Comparison of ENCODE assay signal across 8 cellular contexts in the genomic region with DNA sequence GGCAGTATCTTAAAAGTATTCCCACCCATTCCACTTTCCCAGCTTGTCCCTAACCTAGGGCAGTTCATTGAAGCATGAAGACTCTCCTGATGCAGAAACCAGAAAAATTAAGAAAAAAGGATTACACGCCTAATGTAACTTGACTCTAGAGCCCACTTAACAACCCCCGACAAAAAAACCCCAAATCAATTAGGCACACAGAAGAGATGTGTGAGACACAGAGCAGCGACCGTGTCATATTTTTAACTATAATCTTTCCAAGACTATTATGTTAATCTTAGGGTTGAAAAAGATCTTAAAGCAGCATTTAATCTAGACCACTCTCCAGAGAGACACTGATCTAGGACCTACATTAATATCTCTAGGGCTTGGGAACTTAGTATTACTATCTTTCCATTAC. TPM values are rescaled to one million over a fixed set of nuclear protein-coding genes. Genes with fewer than 3 reads are reported as not detected.
A peak's percentile ranks its signal among the peaks of the same experiment; 100 is the strongest.
DNase-seq lines count a peak whose midpoint lies in the region; ATAC-seq and TF ChIP-seq lines count a peak whose summit lies in the region.

No MANE protein-coding gene starts in this region.

- no peak for ATAC-seq in activated T-cell treated with anti-CD3 and anti-CD28 coated beads, Interleukin-2, amount 50 U/mL, for 4 hours
- ATAC-seq in GM18867 (IDR thresholded peaks at IDR 0.05; ENCODE audit: unreplicated experiment): no peak

- peaks cover 0 to 51% (median 14%) of the 10 kb centered on the region in 4 donors for H3K4me1 ChIP-seq in tibial artery

- H3K9me3 ChIP-seq in tibial artery: no peaks in the 10 kb centered on the region

- H3K36me3 Mint-ChIP-seq in activated T-cell treated with anti-CD3 and anti-CD28 coated beads, Interleukin-2, amount 50 U/mL, for 4 hours (ENCODE audit: insufficient read depth): peaks cover 9% of the 10 kb centered on the region
- peaks cover 30% of the 10 kb centered on the region for H3K36me3 Mint-ChIP-seq in activated T-helper 2 cell treated with anti-CD3 and anti-CD28 coated beads, Interferon-gamma antibody, Interleukin-2, Interleukin-4, amounts not matched to agents 10 μg/mL and 5 μg/mL and 100 μg/mL, durations not matched to agents 14 hours and 24 hours and 36 hours (ENCODE audit: low read depth)

- H3K36me3 ChIP-seq in tibial artery: no peaks in the 10 kb centered on the region

- no peak for TF ChIP-seq CTCF in tibial artery (IDR thresholded peaks at IDR 0.05)

- intact Hi-C loops in activated T-helper 2 cell treated with anti-CD3 and anti-CD28 coated beads, Interferon-gamma antibody, Interleukin-2, Interleukin-4, amounts not matched to agents 10 μg/mL and 5 μg/mL and 100 μg/mL, durations not matched to agents 14 hours and 24 hours and 36 hours (cut with micrococcal nuclease): no loop called here
- intact Hi-C loops in tibial artery (cut with DNase I; ENCODE audit: low total_unique reads): no loop called here

- DNase-seq in activated T-cell treated with anti-CD3 and anti-CD28 coated beads, Interleukin-2, amount 50 U/mL, for 4 hours: no peak
- DNase-seq in activated T-cell treated with anti-CD3 and anti-CD28 coated beads, Interleukin-2, amount 50 U/mL, for 48 hours: no peak
- DNase-seq in activated T-helper 2 cell treated with anti-CD3 and anti-CD28 coated beads, Interferon-gamma antibody, Interleukin-2, Interleukin-4, amounts not matched to agents 10 μg/mL and 5 μg/mL and 100 μg/mL, durations not matched to agents 14 hours and 24 hours and 36 hours (ENCODE audit: low spot score): no peak
- DNase-seq in left kidney (ENCODE audit: low read depth, low spot score) (peak; percentile 59), tibial artery (no peak), cortex of kidney (lab: John Stamatoyannopoulos, UW) (no peak), SHP77 treated with DMSO at 0.1 percent for 48 hours (lab: John Stamatoyannopoulos, UW) (no peak)

- H3K4me3 Mint-ChIP-seq in activated T-cell treated with anti-CD3 and anti-CD28 coated beads, Interleukin-2, amount 50 U/mL, for 4 hours: peak overlapping the region; percentile 92
- H3K4me3 Mint-ChIP-seq in activated T-helper 2 cell treated with anti-CD3 and anti-CD28 coated beads, Interferon-gamma antibody, Interleukin-2, Interleukin-4, amounts not matched to agents 10 μg/mL and 5 μg/mL and 100 μg/mL, durations not matched to agents 14 hours and 24 hours and 36 hours (ENCODE audit: low read depth): peak overlapping the region; percentile 97

- H3K27ac ChIP-seq in tibial artery: peak overlapping the region; percentile 98 to 99

- no peaks in the 10 kb centered on the region for H3K27me3 ChIP-seq in tibial artery

- H3K9me3 Mint-ChIP-seq in activated T-cell treated with anti-CD3 and anti-CD28 coated beads, Interleukin-2, amount 50 U/mL, for 4 hours: no peaks in the 10 kb centered on the region
- no peaks in the 10 kb centered on the region for H3K9me3 Mint-ChIP-seq in activated T-helper 2 cell treated with anti-CD3 and anti-CD28 coated beads, Interferon-gamma antibody, Interleukin-2, Interleukin-4, amounts not matched to agents 10 μg/mL and 5 μg/mL and 100 μg/mL, durations not matched to agents 14 hours and 24 hours and 36 hours

- H3K27ac Mint-ChIP-seq in activated T-helper 2 cell treated with anti-CD3 and anti-CD28 coated beads, Interferon-gamma antibody, Interleukin-2, Interleukin-4, amounts not matched to agents 10 μg/mL and 5 μg/mL and 100 μg/mL, durations not matched to agents 14 hours and 24 hours and 36 hours: peak overlapping the region; percentile 97

- H3K27me3 Mint-ChIP-seq in activated T-cell treated with anti-CD3 and anti-CD28 coated beads, Interleukin-2, amount 50 U/mL, for 4 hours (ENCODE audit: low read depth): no peaks in the 10 kb centered on the region
- no peaks in the 10 kb centered on the region for H3K27me3 Mint-ChIP-seq in activated T-helper 2 cell treated with anti-CD3 and anti-CD28 coated beads, Interferon-gamma antibody, Interleukin-2, Interleukin-4, amounts not matched to agents 10 μg/mL and 5 μg/mL and 100 μg/mL, durations not matched to agents 14 hours and 24 hours and 36 hours (ENCODE audit: low read depth)

- H3K4me3 ChIP-seq in tibial artery: peak overlapping the region; percentile 83 to 86

- H3K4me1 Mint-ChIP-seq in activated T-cell treated with anti-CD3 and anti-CD28 coated beads, Interleukin-2, amount 50 U/mL, for 4 hours (ENCODE audit: low read depth): peaks cover 44% of the 10 kb centered on the region
- H3K4me1 Mint-ChIP-seq in activated T-helper 2 cell treated with anti-CD3 and anti-CD28 coated beads, Interferon-gamma antibody, Interleukin-2, Interleukin-4, amounts not matched to agents 10 μg/mL and 5 μg/mL and 100 μg/mL, durations not matched to agents 14 hours and 24 hours and 36 hours (ENCODE audit: low read depth): peaks cover 41% of the 10 kb centered on the region

RNA-seq across cellular contexts. Expression of gene YTHDC1, which starts 1.3 kb away (rescaled TPM):
- total RNA-seq in activated T-cell treated with anti-CD3 and anti-CD28 coated beads, Interleukin-2, amount 50 U/mL, for 4 hours: 10 to 100 TPM; 65.1 to 75.7 (median 75.6) TPM
- 79.9 and 83.6 TPM in 2 replicates for total RNA-seq in activated T-helper 2 cell treated with anti-CD3 and anti-CD28 coated beads, Interferon-gamma antibody, Interleukin-2, Interleukin-4, amounts not matched to agents 10 μg/mL and 5 μg/mL and 100 μg/mL, durations not matched to agents 14 hours and 24 hours and 36 hours
